1 cellular context compared by ENCODE assay signal in genomic region chr17:76137026-76137350, GRCh38.
TF ChIP-seq lines count a peak whose summit lies in the region.

No MANE protein-coding gene starts in this region.

TF ChIP-seq in WTC11, 78 proteins besides CTCF, POLR2A, EP300 and RAD21 (continued from another document):
- no peak for TF ChIP-seq ZNF281 (CRISPR knock-in tag; IDR thresholded peaks at IDR 0.05)
- no peak for TF ChIP-seq NFATC4 (CRISPR knock-in tag; IDR thresholded peaks at IDR 0.05)
- no peak for TF ChIP-seq EMX1 (CRISPR knock-in tag; IDR thresholded peaks at IDR 0.05)
- TF ChIP-seq TEAD4 (CRISPR knock-in tag; IDR thresholded peaks at IDR 0.05) = no peak
- no peak for TF ChIP-seq GTF2I (CRISPR knock-in tag; conservative IDR thresholded peaks at IDR 0.05)
